10 cellular contexts compared by ENCODE assay signal in genomic region chr13:39417643-39418042, GRCh38.
DNase-seq lines count a peak whose midpoint lies in the region; ATAC-seq and TF ChIP-seq lines count a peak whose summit lies in the region.
"Had no signal": no experiment of that assay in that cellular context is flagged by ENCODE, and none has a peak within 500 bp of the region (broad histone marks: within the 10 kb centered on the region; RNA-seq: fewer than 3 reads in every experiment).

No MANE protein-coding gene starts in this region.

- H3K27ac ChIP-seq in OCI-LY3 (ENCODE audit: low read length) (no peak overlapping the region), esophagus muscularis mucosa (replicated peaks in 1 of 4) (peak overlapping the region in 3 of 4 donors; percentile 36 to 50 (median 42))
- H3K27ac ChIP-seq: colonic mucosa had no signal

- peak overlapping the region; percentile 25 for H3K4me2 ChIP-seq in OCI-LY3 (ENCODE audit: low read length)

- TF ChIP-seq EP300 in esophagus muscularis mucosa (IDR thresholded peaks at IDR 0.05): no peak

- H3K79me2 ChIP-seq in OCI-LY3 (ENCODE audit: low read length): no peaks in the 10 kb centered on the region; the same call in 1 of the 2 replicates

- H3K4me1 ChIP-seq in OCI-LY3 (ENCODE audit: low read length): peaks cover 66% of the 10 kb centered on the region
- H3K4me1 ChIP-seq in esophagus muscularis mucosa: peaks cover 37 to 54% (median 41%) of the 10 kb centered on the region in 4 donors
- H3K4me1 ChIP-seq: colonic mucosa had no signal

- H3K27me3 ChIP-seq in OCI-LY3 (ENCODE audit: low read depth, low read length) (no peaks in the 10 kb centered on the region), esophagus muscularis mucosa (no peaks in the 10 kb centered on the region)
- H3K27me3 ChIP-seq: colonic mucosa had no signal

- 80% methylated on average over 5 of the region's 5 CpGs for WGBS in esophagus muscularis mucosa

- intact Hi-C loops in esophagus muscularis mucosa (cut with DNase I): loop anchor here (5.0 kb wide), 2 partner anchors 185 to 200 kb away; partner anchors contain the start of gene LHFPL6

- H4K20me1 ChIP-seq in OCI-LY3 (ENCODE audit: insufficient read depth, low read length): no peaks in the 10 kb centered on the region

- no peak for TF ChIP-seq POLR2A in esophagus muscularis mucosa (IDR thresholded peaks at IDR 0.05; ENCODE audit: low read depth)

- H3K9me3 ChIP-seq in OCI-LY3 (ENCODE audit: insufficient read depth, low read length): no peaks in the 10 kb centered on the region
- H3K9me3 ChIP-seq in esophagus muscularis mucosa: no peaks in the 10 kb centered on the region
- H3K9me3 ChIP-seq: colonic mucosa had no signal

- TF ChIP-seq CTCF in OCI-LY3 (IDR thresholded peaks at IDR 0.05; ENCODE audit: low read depth, low read length): no peak
- TF ChIP-seq CTCF in esophagus muscularis mucosa (IDR thresholded peaks at IDR 0.05): no peak

- no peak overlapping the region for H3K4me3 ChIP-seq in OCI-LY3 (ENCODE audit: low read length)
- H3K4me3 ChIP-seq in esophagus muscularis mucosa: peak overlapping the region in 2 of 4 donors; percentile 7 to 23
- H3K4me3 ChIP-seq: colonic mucosa had no signal

- H3K36me3 ChIP-seq in OCI-LY3 (replicated peaks; ENCODE audit: low read depth, low read length) (peaks cover 5% of the 10 kb centered on the region), esophagus muscularis mucosa (no peaks in the 10 kb centered on the region)
- H3K36me3 ChIP-seq: colonic mucosa had no signal

- H2AFZ ChIP-seq in OCI-LY3 (ENCODE audit: low read depth, low read length): no peak overlapping the region

- DNase-seq in AG08395 (ENCODE audit: low spot score): peak; percentile 40
- DNase-seq in esophagus muscularis mucosa (ENCODE audit: extremely low spot score): no peak
- peak; percentile 15 for DNase-seq in midbrain (lab: John Stamatoyannopoulos, UW)
- DNase-seq in left lobe of liver (ENCODE audit: low spot score): no peak
- no peak for DNase-seq in NOMO-1 (lab: John Stamatoyannopoulos, UW; ENCODE audit: unreplicated experiment in 2 of 2)
- DNase-seq: colonic mucosa, Kasumi-1 had no signal

- H3K9ac ChIP-seq in OCI-LY3 (ENCODE audit: low read length): no peak overlapping the region

- ATAC-seq in left lobe of liver (no peak), GM18907 (IDR thresholded peaks at IDR 0.05; ENCODE audit: unreplicated experiment) (no peak), GM18517 (IDR thresholded peaks at IDR 0.05; ENCODE audit: unreplicated experiment) (no peak)

Comparison
In these comparisons a context has a peak if more than half of its experiments do, and no peak if none do; other contexts are left out.
1. DNase-seq: peak in AG08395 (single experiment) and midbrain (single experiment); none in esophagus muscularis mucosa (single experiment), left lobe of liver (single experiment) and NOMO-1 (0 of 2).